In the genomic region with DNA sequence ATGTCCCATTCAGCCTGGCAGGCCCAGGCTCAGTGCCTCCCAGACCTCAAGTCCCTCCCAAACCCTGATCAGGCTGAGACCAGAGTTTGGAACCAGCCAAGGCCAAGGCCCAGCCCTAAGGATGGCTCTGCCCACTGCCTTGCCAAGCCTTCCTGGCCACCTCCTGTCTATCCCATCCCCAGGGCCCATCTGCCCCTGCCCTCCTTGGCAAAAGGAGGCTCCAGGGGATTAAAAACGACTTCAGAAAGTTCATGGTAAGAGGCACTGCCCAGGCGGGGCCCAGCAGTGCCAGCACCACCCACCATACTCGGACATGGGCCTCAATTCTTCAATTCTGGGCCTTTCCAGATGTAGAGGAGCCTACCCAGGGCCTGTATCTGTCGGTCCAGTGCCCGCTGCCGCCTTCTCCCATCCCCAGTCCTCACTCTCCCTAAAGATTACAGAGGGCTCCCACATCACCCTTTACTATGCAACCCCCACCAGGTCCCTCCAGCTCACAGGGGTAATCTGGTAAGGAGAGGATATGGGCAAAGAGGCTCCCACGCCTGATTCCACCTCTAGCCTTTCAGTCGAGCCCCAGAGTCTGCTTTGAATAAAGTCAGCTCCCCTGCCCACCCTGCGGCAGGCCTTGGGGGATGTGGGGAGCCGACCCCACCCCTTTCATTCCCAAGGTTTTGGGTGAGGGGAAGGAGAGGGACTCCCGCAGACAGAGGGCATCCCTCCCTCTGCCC, we compare ENCODE assay signal across 8 cellular contexts. TPM values are rescaled to one million over a fixed set of nuclear protein-coding genes. Genes with fewer than 3 reads are reported as not detected.
DNase-seq lines count a peak whose midpoint lies in the region; ATAC-seq and TF ChIP-seq lines count a peak whose summit lies in the region.

No MANE protein-coding gene starts in this region.

- H2AFZ ChIP-seq in MM.1S (ENCODE audit: low read length), result peak overlapping the region; percentile 62

- POLR2A ChIA-PET in A673 (lab: Charles Lee; ENCODE audit: low non-redundant PET), result no interaction called here

- H3K36me3 ChIP-seq in A673 (ENCODE audit: insufficient read depth, low read length, poor library complexity, severe bottlenecking), result no peaks in the 10 kb centered on the region
- H3K36me3 ChIP-seq in MM.1S (replicated peaks; ENCODE audit: insufficient read depth, low read length), result no peaks in the 10 kb centered on the region

- ATAC-seq in HG03045 (IDR thresholded peaks at IDR 0.05; ENCODE audit: unreplicated experiment), result no peak
- no peak for ATAC-seq in HG03139 (IDR thresholded peaks at IDR 0.05; ENCODE audit: unreplicated experiment)

- H3K4me1 ChIP-seq in A673 (ENCODE audit: insufficient read depth, low read length, poor library complexity, severe bottlenecking), result peaks cover 12% of the 10 kb centered on the region
- peaks cover 7% of the 10 kb centered on the region for H3K4me1 ChIP-seq in MM.1S (ENCODE audit: low read length)

- TF ChIP-seq CTCF in A673 (conservative IDR thresholded peaks at IDR 0.05; ENCODE audit: low read depth, low read length) (no peak), MM.1S (IDR thresholded peaks at IDR 0.05; ENCODE audit: low read length) (no peak), epithelial cell of esophagus (IDR thresholded peaks at IDR 0.05; ENCODE audit: insufficient read depth, low read depth, low read length, missing control alignments) (no peak)

- H3F3A ChIP-seq in MM.1S (ENCODE audit: insufficient read depth, low read length), result no peaks in the 10 kb centered on the region

- peak overlapping the region; percentile 69; the same call in 1 of the 2 replicates for H3K9ac ChIP-seq in MM.1S (ENCODE audit: low read length)

- intact Hi-C loops in A673 (cut with micrococcal nuclease; ENCODE audit: unreplicated experiment), result no loop called here

- CTCF ChIA-PET in A673 (lab: Charles Lee), result no interaction called here

- BruUV-seq in A673 (replicated peaks; lab: Mats Ljungman, UMichigan), result no TSS peak

- DNase-seq in A673 (ENCODE audit: low spot score) (no peak), MM.1S (no peak), epithelial cell of esophagus (ENCODE audit: low read depth) (no peak), myocyte (ENCODE audit: low read depth) (peak; percentile 47), NCI-H2107 (lab: John Stamatoyannopoulos, UW) (no peak), GDM1 (lab: John Stamatoyannopoulos, UW) (no peak)

- H3K4me2 ChIP-seq in MM.1S (ENCODE audit: low read depth, low read length), result peak overlapping the region; percentile 85

- peak overlapping the region; percentile 41 for H3K27ac ChIP-seq in A673 (ENCODE audit: low read depth, low read length, poor library complexity, severe bottlenecking)
- no peak overlapping the region for H3K27ac ChIP-seq in MM.1S (ENCODE audit: low read length)

- peak overlapping the region; percentile 89 for H3K4me3 ChIP-seq in A673 (ENCODE audit: low read depth, low read length, poor library complexity, severe bottlenecking)
- H3K4me3 ChIP-seq in MM.1S (ENCODE audit: low read length), result peak overlapping the region; percentile 85
- H3K4me3 ChIP-seq in epithelial cell of esophagus (ENCODE audit: low read length), result peak overlapping the region; percentile 67

- H3K9me3 ChIP-seq in A673 (ENCODE audit: low read depth, low read length, poor library complexity, severe bottlenecking), result no peaks in the 10 kb centered on the region
- H3K9me3 ChIP-seq in MM.1S (replicated peaks; ENCODE audit: insufficient read depth, low read length), result no peaks in the 10 kb centered on the region

- H3K27me3 ChIP-seq in A673 (replicated peaks; ENCODE audit: insufficient read depth, low read depth, low read length, poor library complexity), result no peaks in the 10 kb centered on the region
- H3K27me3 ChIP-seq in MM.1S (replicated peaks; ENCODE audit: insufficient read depth, low read length), result no peaks in the 10 kb centered on the region

- no peaks in the 10 kb centered on the region for H3K9me2 ChIP-seq in MM.1S (replicated peaks; ENCODE audit: insufficient read depth, low read length)

- H3K79me2 ChIP-seq in MM.1S (ENCODE audit: low read length), result peaks cover 12% of the 10 kb centered on the region; the same call in 1 of the 2 replicates

- no peaks in the 10 kb centered on the region for H4K20me1 ChIP-seq in MM.1S (ENCODE audit: insufficient read depth, low read length)

RNA-seq across cellular contexts. Expression of a gene that starts 0.9 kb away (rescaled TPM):
- 6.8 and 12.8 TPM in 2 replicates for total RNA-seq in A673 (2021)
- 32.9 and 44.2 TPM in 2 replicates for total RNA-seq in myocyte
- 45.8 TPM for polyA plus RNA-seq in myocyte (2012)

RNA-seq across cellular contexts. Expression of a gene that starts 30.3 kb away (rescaled TPM):
- 23.8 and 32.4 TPM in 2 replicates for total RNA-seq in A673 (2021)
- 8.5 and 9.0 TPM in 2 replicates for total RNA-seq in myocyte
- polyA plus RNA-seq in myocyte (2012), result 27.2 TPM
